In the genomic region with DNA sequence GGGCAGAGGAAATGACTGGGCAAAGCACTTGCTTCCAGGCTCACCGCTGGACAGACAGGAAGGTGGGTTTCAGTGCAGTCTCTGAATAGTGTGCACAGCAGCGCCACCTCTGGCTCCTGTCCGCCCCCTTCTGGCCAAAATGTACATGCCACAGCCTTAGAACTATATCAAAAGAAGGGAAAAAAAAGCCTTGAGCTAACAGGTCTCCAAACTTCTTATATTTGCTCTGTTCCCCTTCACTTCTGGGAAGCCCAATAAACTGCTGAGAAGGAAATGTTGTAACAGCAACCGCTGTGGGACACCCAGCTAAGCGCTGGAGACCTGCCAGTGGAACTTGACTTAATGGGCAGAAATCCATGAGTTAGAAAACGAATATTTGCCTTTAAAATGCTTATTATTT, we compare ENCODE assay signal across 8 cellular contexts. TPM values are rescaled to one million over a fixed set of nuclear protein-coding genes. Genes with fewer than 3 reads are reported as not detected.
DNase-seq lines count a peak whose midpoint lies in the region; ATAC-seq and TF ChIP-seq lines count a peak whose summit lies in the region.

No MANE protein-coding gene starts in this region.

- H3K27me3 ChIP-seq in KMS-11 (ENCODE audit: insufficient read depth, low read depth) (no peaks in the 10 kb centered on the region), transverse colon (no peaks in the 10 kb centered on the region)

- no peaks in the 10 kb centered on the region for H3K4me1 Mint-ChIP-seq in activated T-cell treated with anti-CD3 and anti-CD28 coated beads, Interleukin-2, amount 50 U/mL, for 72 hours (ENCODE audit: low read depth)
- H3K4me1 Mint-ChIP-seq in osteocyte (ENCODE audit: unreplicated experiment), result peaks cover 1% of the 10 kb centered on the region

- no peaks in the 10 kb centered on the region for H3K27me3 Mint-ChIP-seq in activated T-cell treated with anti-CD3 and anti-CD28 coated beads, Interleukin-2, amount 50 U/mL, for 72 hours (ENCODE audit: low read depth)
- H3K27me3 Mint-ChIP-seq in osteocyte (ENCODE audit: unreplicated experiment), result no peaks in the 10 kb centered on the region

- no peaks in the 10 kb centered on the region for H3K79me2 ChIP-seq in KMS-11 (ENCODE audit: insufficient read depth, low read depth)

- ATAC-seq in activated T-cell treated with anti-CD3 and anti-CD28 coated beads, Interleukin-2, amount 50 U/mL, for 72 hours (replicated peaks in 1 of 2), result peak; percentile 75 to 83
- no peak for ATAC-seq in GM19328 (IDR thresholded peaks at IDR 0.05; ENCODE audit: unreplicated experiment)

- no peak overlapping the region for H3K27ac Mint-ChIP-seq in activated T-cell treated with anti-CD3 and anti-CD28 coated beads, Interleukin-2, amount 50 U/mL, for 72 hours
- no peak overlapping the region for H3K27ac Mint-ChIP-seq in osteocyte (ENCODE audit: unreplicated experiment)

- H3K4me1 ChIP-seq in KMS-11 (ENCODE audit: low read depth, poor library complexity, severe bottlenecking) (peaks cover 41% of the 10 kb centered on the region), transverse colon (peaks cover 6 to 26% (median 17%) of the 10 kb centered on the region in 4 donors)

- DNase-seq in DMS53 treated with DMSO at 0.1 percent for 48 hours (lab: John Stamatoyannopoulos, UW; ENCODE audit: unreplicated experiment) (peak; percentile 49), RPMI7951 (ENCODE audit: low read depth) (peak; percentile 33), fibroblast of the aortic adventitia (ENCODE audit: low read depth) (peak; percentile 46), osteocyte (ENCODE audit: extremely low spot score, unreplicated experiment) (no peak), transverse colon (peak; percentile 73)
- DNase-seq in activated T-cell treated with anti-CD3 and anti-CD28 coated beads, Interleukin-2, amount 50 U/mL, for 72 hours, result peak; percentile 66 to 69

- no peaks in the 10 kb centered on the region for H3K9me3 Mint-ChIP-seq in activated T-cell treated with anti-CD3 and anti-CD28 coated beads, Interleukin-2, amount 50 U/mL, for 72 hours
- H3K9me3 Mint-ChIP-seq in osteocyte (ENCODE audit: unreplicated experiment), result no peaks in the 10 kb centered on the region

- no peak overlapping the region for H2AFZ ChIP-seq in KMS-11 (ENCODE audit: low read depth)

- H3K9ac ChIP-seq in KMS-11, result no peak overlapping the region

- no peak overlapping the region for H3K27ac ChIP-seq in KMS-11
- H3K27ac ChIP-seq in transverse colon, result no peak overlapping the region

- no peaks in the 10 kb centered on the region for H4K20me1 ChIP-seq in KMS-11 (ENCODE audit: insufficient read depth)

- no peaks in the 10 kb centered on the region for H3K9me3 ChIP-seq in transverse colon

- intact Hi-C loops in transverse colon (cut with DNase I; ENCODE audit: low total_unique reads), result no loop called here

- H3K36me3 Mint-ChIP-seq in activated T-cell treated with anti-CD3 and anti-CD28 coated beads, Interleukin-2, amount 50 U/mL, for 72 hours (ENCODE audit: insufficient read depth in 2 of 2), result peaks cover 0 to 17% of the 10 kb centered on the region in 2 donors
- peaks cover 26% of the 10 kb centered on the region for H3K36me3 Mint-ChIP-seq in osteocyte (ENCODE audit: unreplicated experiment)

- TF ChIP-seq CTCF in KMS-11 (conservative IDR thresholded peaks at IDR 0.05; ENCODE audit: low read depth, low read length), result peak; percentile 98
- TF ChIP-seq CTCF in fibroblast of the aortic adventitia (IDR thresholded peaks at IDR 0.05; ENCODE audit: insufficient read depth, low read length), result peak; percentile 83
- TF ChIP-seq CTCF in osteocyte (IDR thresholded peaks at IDR 0.05), result peak; percentile 80
- TF ChIP-seq CTCF in transverse colon (IDR thresholded peaks at IDR 0.05), result peak; percentile 78 to 88 (median 86)

- in situ Hi-C loops in transverse colon (cut with MboI; ENCODE audit: low pct_ligation_motif_present in 1 of 4, low pct_unique_long_range_greater_than_20kb in 1 of 4, low sequenced_read_pairs in 3 of 4), result loop anchor here in 3 of 4 donors (5.0 to 10.0 kb wide), 3 partner anchors 251 to 261 kb away; a partner anchor contains a TSS

- H3K36me3 ChIP-seq in KMS-11 (ENCODE audit: insufficient read depth) (peaks cover 3% of the 10 kb centered on the region; the same call in 1 of the 2 replicates), transverse colon (peaks cover 0 to 29% (median 5%) of the 10 kb centered on the region in 4 donors)

- H3K4me3 ChIP-seq in KMS-11 (IDR thresholded peaks at IDR 0.05; ENCODE audit: insufficient read depth, low read depth, low read length) (no peak overlapping the region), fibroblast of the aortic adventitia (ENCODE audit: low read depth, low read length) (no peak overlapping the region), transverse colon (no peak overlapping the region)

- H3K4me2 ChIP-seq in KMS-11, result no peak overlapping the region

- 35 to 46% methylated on average over 5 to 6 of the region's 6 CpGs for WGBS in transverse colon (ENCODE audit: low coverage in 1 of 2), 2 donors

- H3K4me3 Mint-ChIP-seq in activated T-cell treated with anti-CD3 and anti-CD28 coated beads, Interleukin-2, amount 50 U/mL, for 72 hours, result no peak overlapping the region
- no peak overlapping the region for H3K4me3 Mint-ChIP-seq in osteocyte (ENCODE audit: unreplicated experiment)

- TF ChIP-seq POLR2A in transverse colon (IDR thresholded peaks at IDR 0.05), result no peak

- no peak for TF ChIP-seq EP300 in transverse colon (IDR thresholded peaks at IDR 0.05; ENCODE audit: low read depth)

RNA-seq across cellular contexts. Expression of a gene that starts 17.5 kb away (rescaled TPM):
- total RNA-seq in RPMI7951 (2014; rRNA removed; shearing (Covaris generic)), result 11.2 and 11.9 TPM in 2 replicates
- 10 to 100 TPM; 23.6 to 24.3 TPM for total RNA-seq in activated T-cell treated with anti-CD3 and anti-CD28 coated beads, Interleukin-2, amount 50 U/mL, for 72 hours
- 10.2 and 18.9 TPM in 2 replicates for total RNA-seq in fibroblast of the aortic adventitia (ENCODE audit: low replicate concordance)
- total RNA-seq in osteocyte, result 25.4 and 26.1 TPM in 2 replicates
- total RNA-seq in transverse colon, result 100 to 1,000 TPM in 1 of 4 donors, 10 to 100 TPM in 3; 37.1 to 121 (median 54.6) TPM
